ENCODE assay signal across 1 cellular context in genomic region chr2:16656784-16657391, GRCh38.
TF ChIP-seq lines count a peak whose summit lies in the region.

No MANE protein-coding gene starts in this region.

TF ChIP-seq in GM12878, 131 proteins besides CTCF, POLR2A, EP300 and RAD21 (continued from another document):
- peak; percentile 51; the same call in 1 of the 2 replicates for TF ChIP-seq PAX5 (IDR thresholded peaks at IDR 0.05; ENCODE audit: borderline replicate concordance, low read depth, low read length)
TF ChIP-seq in GM12878: peak in this region for 39.
